Comparison of ENCODE assay signal across 8 cellular contexts in the genomic region with DNA sequence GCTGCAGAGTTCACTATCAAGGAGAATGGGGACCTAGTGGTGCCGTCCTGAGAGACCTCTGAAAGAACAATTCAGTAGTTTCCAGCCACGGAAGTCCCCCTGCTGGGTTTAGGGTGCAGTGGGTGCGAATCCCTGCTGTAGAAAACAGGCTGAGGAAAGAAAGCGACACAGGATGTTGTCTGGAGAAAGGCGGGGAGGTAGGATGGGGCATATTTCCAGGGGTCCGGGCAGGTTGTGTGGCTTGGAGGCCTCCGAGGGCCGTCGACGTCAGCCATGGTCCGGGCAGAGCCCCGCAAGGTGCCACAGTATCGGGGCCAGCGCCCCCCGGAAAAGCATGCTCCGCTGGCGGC. TPM values are rescaled to one million over a fixed set of nuclear protein-coding genes. Genes with fewer than 3 reads are reported as not detected.
DNase-seq lines count a peak whose midpoint lies in the region; ATAC-seq and TF ChIP-seq lines count a peak whose summit lies in the region.

No MANE protein-coding gene starts in this region.

- peaks cover 5% of the 10 kb centered on the region; the same call in 1 of the 2 replicates for H4K20me1 ChIP-seq in SK-N-SH (ENCODE audit: insufficient read depth)

- H3K4me2 ChIP-seq in SK-N-SH: peak overlapping the region; percentile 88

- H3K4me1 ChIP-seq in A673 (ENCODE audit: insufficient read depth, low read length, poor library complexity, severe bottlenecking): peaks cover 13% of the 10 kb centered on the region
- peaks cover 0 to 2% of the 10 kb centered on the region in 2 experiments; a peak in 3 of 4 replicates for H3K4me1 ChIP-seq in SK-N-SH (ENCODE audit: control insufficient read depth in 1 of 2, insufficient read depth in 2 of 2, low read depth in 1 of 2, low read length in 1 of 2)
- H3K4me1 ChIP-seq in iPS-20b (ENCODE audit: insufficient read depth, low read length): peaks cover 10% of the 10 kb centered on the region

- POLR2A ChIA-PET in A673 (lab: Charles Lee; ENCODE audit: low non-redundant PET) (no interaction called here), SK-N-SH (lab: Yijun Ruan, JAX) (interaction anchor here (0.7 kb wide), 1 partner anchor 1265 kb away, joined by 4 read pairs; no protein-coding TSS in a partner anchor)

- no peak for TF ChIP-seq RAD21 in SK-N-SH (IDR thresholded peaks at IDR 0.05; ENCODE audit: low read length)

- 9% methylated on average over 12 of the region's 17 CpGs for WGBS in SK-N-SH (ENCODE audit: low lambda C conversion rate)

- peak overlapping the region; percentile 95 for H3K9ac ChIP-seq in SK-N-SH
- H3K9ac ChIP-seq in iPS-20b (ENCODE audit: low read depth, low read length): peak overlapping the region; percentile 93

- H3F3A ChIP-seq in SK-N-SH (replicated peaks; ENCODE audit: insufficient read depth): peaks cover 14% of the 10 kb centered on the region

- peak overlapping the region; percentile 98 for H3K27ac ChIP-seq in A673 (ENCODE audit: low read depth, low read length, poor library complexity, severe bottlenecking)
- H3K27ac ChIP-seq in SK-N-SH (ENCODE audit: low read depth in 2 of 2, low read length in 1 of 2): peak overlapping the region; percentile 81 to 95
- H3K27ac ChIP-seq in iPS-20b (ENCODE audit: low read length): no peak overlapping the region

- TF ChIP-seq EP300 in SK-N-SH (IDR thresholded peaks at IDR 0.05; ENCODE audit: borderline replicate concordance in 1 of 2, low read depth in 1 of 2, low read length in 1 of 2): no peak

- H3K27me3 ChIP-seq in A673 (replicated peaks; ENCODE audit: insufficient read depth, low read depth, low read length, poor library complexity) (no peaks in the 10 kb centered on the region), SK-N-SH (ENCODE audit: insufficient read depth) (no peaks in the 10 kb centered on the region), iPS-20b (ENCODE audit: insufficient read depth, low read length) (peaks cover 18% of the 10 kb centered on the region)

- peaks cover 51% of the 10 kb centered on the region for H3K79me2 ChIP-seq in SK-N-SH (ENCODE audit: insufficient read depth)

- peak overlapping the region; percentile 71; the same call in 1 of the 2 replicates for H2AFZ ChIP-seq in SK-N-SH (ENCODE audit: low read depth)

- H3K4me3 ChIP-seq in A673 (ENCODE audit: low read depth, low read length, poor library complexity, severe bottlenecking) (peak overlapping the region; percentile 86), SK-N-SH (ENCODE audit: low read depth in 2 of 2, low read length in 1 of 2) (peak overlapping the region; percentile 74 to 81), iPS-20b (ENCODE audit: low read length) (peak overlapping the region; percentile 74)

- peak; percentile 79 for DNase-seq in A673 (ENCODE audit: low spot score)
- DNase-seq in SK-N-SH: no peak
- peak; percentile 64 for DNase-seq in astrocyte of the hippocampus (ENCODE audit: low read depth, low spot score)
- DNase-seq in stimulated activated CD4-positive, alpha-beta T cell treated with anti-CD3 and anti-CD28 coated beads, Interleukin-15, amount 100 ng/mL, for 48 hours (ENCODE audit: low read depth in 2 of 2): peak; percentile 35 to 38

- ATAC-seq in GM18517 (IDR thresholded peaks at IDR 0.05; ENCODE audit: unreplicated experiment): peak; percentile 12
- peak; percentile 4 for ATAC-seq in HG03060 (IDR thresholded peaks at IDR 0.05; ENCODE audit: low read depth, unreplicated experiment)
- ATAC-seq in GM19467 (IDR thresholded peaks at IDR 0.05; ENCODE audit: unreplicated experiment): no peak

- H3K9me3 ChIP-seq in A673 (ENCODE audit: low read depth, low read length, poor library complexity, severe bottlenecking) (no peaks in the 10 kb centered on the region), SK-N-SH (no peaks in the 10 kb centered on the region), iPS-20b (ENCODE audit: insufficient read depth, low read depth, low read length) (no peaks in the 10 kb centered on the region)

- CTCF ChIA-PET in A673 (lab: Charles Lee): no interaction called here
- CTCF ChIA-PET in SK-N-SH (lab: Yijun Ruan, JAX): no interaction called here

- H3K36me3 ChIP-seq in A673 (ENCODE audit: insufficient read depth, low read length, poor library complexity, severe bottlenecking) (no peaks in the 10 kb centered on the region), SK-N-SH (replicated peaks in 1 of 2; ENCODE audit: control insufficient read depth in 1 of 2, insufficient read depth in 2 of 2, low read length in 1 of 2) (no peaks in the 10 kb centered on the region), iPS-20b (ENCODE audit: insufficient read depth, low read depth, low read length) (no peaks in the 10 kb centered on the region)

- TF ChIP-seq CTCF in A673 (conservative IDR thresholded peaks at IDR 0.05; ENCODE audit: low read depth, low read length) (no peak), SK-N-SH (IDR thresholded peaks at IDR 0.05) (peak; percentile 36)

- no TSS peak for BruUV-seq in A673 (replicated peaks; lab: Mats Ljungman, UMichigan)

- H3K9me2 ChIP-seq in SK-N-SH: no peaks in the 10 kb centered on the region

- intact Hi-C loops in A673 (cut with micrococcal nuclease; ENCODE audit: unreplicated experiment): no loop called here

TF ChIP-seq in SK-N-SH, 30 proteins besides CTCF, POLR2A, EP300 and RAD21:
- TF ChIP-seq JUND (IDR thresholded peaks at IDR 0.05) (no peak), GABPA (IDR thresholded peaks at IDR 0.05; ENCODE audit: low read depth) (no peak), SMC3 (IDR thresholded peaks at IDR 0.05; ENCODE audit: low read depth, low read length) (no peak), TEAD4 (IDR thresholded peaks at IDR 0.05; ENCODE audit: borderline replicate concordance, insufficient read depth) (no peak), NRF1 (IDR thresholded peaks at IDR 0.05; ENCODE audit: low read depth, low read length) (no peak), MAX (IDR thresholded peaks at IDR 0.05; ENCODE audit: low read depth) (no peak), GATA2 (CRISPR knock-in tag; IDR thresholded peaks at IDR 0.05) (no peak), YY1 (IDR thresholded peaks at IDR 0.05; ENCODE audit: low read depth) (no peak), USF2 (IDR thresholded peaks at IDR 0.05; ENCODE audit: borderline replicate concordance, low read depth, low read length) (no peak), RFX5 (IDR thresholded peaks at IDR 0.05; ENCODE audit: low read length) (no peak), CHD2 (IDR thresholded peaks at IDR 0.05; ENCODE audit: low read length, partially characterized antibody) (no peak), POLR2AphosphoS5 (IDR thresholded peaks at IDR 0.05; ENCODE audit: low read depth, low read length) (no peak), FOSL2 (IDR thresholded peaks at IDR 0.05; ENCODE audit: borderline replicate concordance, low read depth) (no peak), TAF1 (IDR thresholded peaks at IDR 0.05; ENCODE audit: borderline replicate concordance, low read depth, low read length) (no peak)
TF ChIP-seq in SK-N-SH: peak in this region for 0.

RNA-seq across cellular contexts. Expression of gene CREB1, which starts 0.8 kb away (rescaled TPM):
- 67.7 and 78.5 TPM in 2 replicates for total RNA-seq in A673 (2021)
- 14.5 and 19.2 TPM in 2 replicates for polyA plus RNA-seq in SK-N-SH (2012; rRNA removed)
- polyA plus RNA-seq in SK-N-SH (2012; cell fraction: cytosol; rRNA removed): 13.2 and 16.7 TPM in 2 replicates
- polyA plus RNA-seq in SK-N-SH (2012; cell fraction: nucleus; rRNA removed): 11.5 and 25.1 TPM in 2 replicates
